Comparison of ENCODE assay signal across 15 cellular contexts in the genomic region with DNA sequence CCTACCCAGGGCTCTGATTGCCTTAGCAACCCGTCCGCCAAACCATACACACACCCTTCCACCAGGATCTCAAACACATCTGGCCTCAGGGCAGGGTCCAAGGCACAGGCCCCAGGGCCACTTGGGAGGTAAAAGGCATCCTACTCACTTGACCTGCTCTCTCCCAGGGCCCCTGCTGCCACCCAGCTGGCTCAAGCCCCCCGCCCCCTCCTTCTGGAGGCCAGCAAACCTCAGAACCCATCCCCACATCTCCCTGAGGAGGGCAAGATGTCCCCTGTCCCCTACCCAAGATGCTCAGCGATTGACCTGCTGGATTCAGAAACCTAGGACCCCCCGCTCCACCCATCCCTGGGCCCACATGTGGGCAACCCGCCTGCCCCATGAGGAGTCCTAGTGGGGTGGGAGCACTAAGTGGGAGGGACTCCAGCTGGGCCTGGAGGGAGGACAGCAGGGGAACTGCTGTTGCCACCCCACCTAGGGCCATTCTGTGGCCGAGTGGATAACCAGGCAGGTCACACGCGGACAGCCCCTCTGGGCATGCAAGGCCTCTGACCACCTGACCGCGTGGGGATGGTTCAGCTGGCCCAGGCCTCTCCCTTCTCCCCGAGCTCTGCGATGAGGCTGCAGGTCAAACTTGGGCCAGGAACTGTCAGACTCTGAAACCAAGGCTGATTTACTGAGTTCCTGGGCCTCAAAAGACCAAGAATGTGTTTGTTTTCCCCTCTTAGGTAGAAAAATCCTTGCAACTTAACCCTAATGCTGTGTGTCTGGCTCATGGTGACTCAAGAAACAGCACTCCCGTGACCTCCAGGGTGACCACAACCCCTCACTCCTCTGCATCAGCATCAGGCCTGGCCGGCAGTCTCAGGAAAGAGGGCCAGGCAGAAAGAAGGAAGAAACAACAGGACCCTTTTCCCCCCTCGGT. TPM values are rescaled to one million over a fixed set of nuclear protein-coding genes. Genes with fewer than 3 reads are reported as not detected.
DNase-seq lines count a peak whose midpoint lies in the region; ATAC-seq and TF ChIP-seq lines count a peak whose summit lies in the region.
"Had no signal": no experiment of that assay in that cellular context is flagged by ENCODE, and none has a peak within 500 bp of the region (broad histone marks: within the 10 kb centered on the region; RNA-seq: fewer than 3 reads in every experiment).

No MANE protein-coding gene starts in this region.

- no peaks in the 10 kb centered on the region for H3K79me2 ChIP-seq in OCI-LY7 (ENCODE audit: insufficient read depth, low read depth, low read length)

- H3K4me1 Mint-ChIP-seq in activated CD8-positive, alpha-beta T cell treated with anti-CD3 and anti-CD28 coated beads for 36 hours (ENCODE audit: low read depth), result peaks cover 29% of the 10 kb centered on the region
- peaks cover 38% of the 10 kb centered on the region for H3K4me1 Mint-ChIP-seq in activated CD8-positive, alpha-beta T cell treated with anti-CD3 and anti-CD28 coated beads, Interleukin-2, amount 10 ng/mL, durations not matched to agents 7 days and 5 days (ENCODE audit: low read depth)
- peaks cover 44 to 61% (median 51%) of the 10 kb centered on the region in 3 donors for H3K4me1 Mint-ChIP-seq in T-cell

- BruUV-seq in OCI-LY7 (replicated peaks; lab: Mats Ljungman, UMichigan), result no TSS peak

- H3K4me1 ChIP-seq in thoracic aorta (ENCODE audit: control insufficient read depth in 1 of 2, low read depth in 2 of 2) (peaks cover 33 to 79% of the 10 kb centered on the region in 2 donors), OCI-LY7 (ENCODE audit: insufficient read depth, low read length, poor library complexity, severe bottlenecking) (peaks cover 13% of the 10 kb centered on the region)

- no peaks in the 10 kb centered on the region for H3K36me3 Mint-ChIP-seq in activated CD8-positive, alpha-beta T cell treated with anti-CD3 and anti-CD28 coated beads for 36 hours (ENCODE audit: low read depth)
- H3K36me3 Mint-ChIP-seq in activated CD8-positive, alpha-beta T cell treated with anti-CD3 and anti-CD28 coated beads, Interleukin-2, amount 10 ng/mL, durations not matched to agents 7 days and 5 days (ENCODE audit: low read depth), result peaks cover 10% of the 10 kb centered on the region
- peaks cover 6% of the 10 kb centered on the region for H3K36me3 Mint-ChIP-seq in T-cell

- H3K27ac ChIP-seq in thoracic aorta (peak overlapping the region; percentile 88 to 98), OCI-LY7 (ENCODE audit: low read depth, low read length, poor library complexity, severe bottlenecking) (no peak overlapping the region)
- H3K27ac ChIP-seq: SJSA1 had no signal

- no peak overlapping the region for H2AFZ ChIP-seq in OCI-LY7 (ENCODE audit: low read length)

- H3K27ac Mint-ChIP-seq in activated CD8-positive, alpha-beta T cell treated with anti-CD3 and anti-CD28 coated beads for 36 hours, result peak overlapping the region; percentile 49
- H3K27ac Mint-ChIP-seq in activated CD8-positive, alpha-beta T cell treated with anti-CD3 and anti-CD28 coated beads, Interleukin-2, amount 10 ng/mL, durations not matched to agents 7 days and 5 days, result no peak overlapping the region
- peak overlapping the region; percentile 60 to 84 for H3K27ac Mint-ChIP-seq in T-cell
- H3K27ac Mint-ChIP-seq: activated T-cell treated with anti-CD3 and anti-CD28 coated beads, Interleukin-2, amount 50 U/mL, for 72 hours had no signal

- CTCF ChIA-PET in activated CD8-positive, alpha-beta T cell treated with anti-CD3 and anti-CD28 coated beads for 36 hours (lab: Charles Lee), result no interaction called here
- CTCF ChIA-PET in activated CD8-positive, alpha-beta T cell treated with anti-CD3 and anti-CD28 coated beads, Interleukin-2, amount 10 ng/mL, durations not matched to agents 7 days and 5 days (lab: Charles Lee), result interaction anchor here (1.4 kb wide), 1 partner anchor 109 kb away, joined by 3 read pairs; no protein-coding TSS in a partner anchor
- CTCF ChIA-PET in T-cell (lab: Charles Lee), result interaction anchor here in 1 of 2 donors (0.6 kb wide), 1 partner anchor 15 kb away, joined by 3 read pairs; no protein-coding TSS in a partner anchor
- CTCF ChIA-PET in OCI-LY7 (lab: Charles Lee; ENCODE audit: unreplicated experiment), result no interaction called here

- no peaks in the 10 kb centered on the region for H3K27me3 Mint-ChIP-seq in activated CD8-positive, alpha-beta T cell treated with anti-CD3 and anti-CD28 coated beads for 36 hours
- H3K27me3 Mint-ChIP-seq in activated CD8-positive, alpha-beta T cell treated with anti-CD3 and anti-CD28 coated beads, Interleukin-2, amount 10 ng/mL, durations not matched to agents 7 days and 5 days (ENCODE audit: low read depth), result no peaks in the 10 kb centered on the region
- H3K27me3 Mint-ChIP-seq in T-cell, result no peaks in the 10 kb centered on the region

- DNase-seq in activated CD8-positive, alpha-beta T cell treated with anti-CD3 and anti-CD28 coated beads for 36 hours, result no peak
- DNase-seq in activated CD8-positive, alpha-beta T cell treated with anti-CD3 and anti-CD28 coated beads, Interleukin-2, amount 10 ng/mL, durations not matched to agents 7 days and 5 days, result no peak
- no peak for DNase-seq in T-cell
- DNase-seq in iPS-NIHi11 (ENCODE audit: low spot score), result peak; percentile 0
- no peak for DNase-seq in thoracic aorta (ENCODE audit: low spot score)
- no peak for DNase-seq in OCI-LY7 (ENCODE audit: low spot score)
- DNase-seq in NCI-H2196 treated with DMSO at 0.1 percent for 48 hours (lab: John Stamatoyannopoulos, UW; ENCODE audit: unreplicated experiment), result no peak
- DNase-seq: activated T-cell treated with anti-CD3 and anti-CD28 coated beads, Interleukin-2, amount 50 U/mL, for 72 hours; kidney; NCI-H1105 treated with DMSO at 0.1 percent for 48 hours; NCI-H526 treated with DMSO at 0.1 percent for 48 hours; stimulated activated CD4-positive, alpha-beta T cell treated with anti-CD3 and anti-CD28 coated beads, Interleukin-1b, Interleukin-23, amount 100 ng/mL, for 48 hours; stimulated activated naive CD8-positive, alpha-beta T cell treated with anti-CD3 and anti-CD28 coated beads, Interleukin-15, Interleukin-2, amounts not matched to agents 100 U/mL and 50 U/mL, for 24 hours had no signal

- POLR2A ChIA-PET in activated CD8-positive, alpha-beta T cell treated with anti-CD3 and anti-CD28 coated beads for 36 hours (lab: Charles Lee), result interaction anchor here (0.7 to 1.1 kb wide), 2 partner anchors 12 to 38 kb away, joined by 3 read pairs; no protein-coding TSS in a partner anchor
- POLR2A ChIA-PET in activated CD8-positive, alpha-beta T cell treated with anti-CD3 and anti-CD28 coated beads, Interleukin-2, amount 10 ng/mL, durations not matched to agents 7 days and 5 days (lab: Charles Lee), result interaction anchor here (1.0 kb wide), 1 partner anchor 13 kb away, joined by 3 read pairs; a partner anchor contains a TSS
- POLR2A ChIA-PET in T-cell (lab: Charles Lee), result no interaction called here
- POLR2A ChIA-PET in OCI-LY7 (lab: Charles Lee), result interaction anchor here (0.6 to 0.8 kb wide), 2 partner anchors 92 to 128 kb away, joined by 3 read pairs; no protein-coding TSS in a partner anchor

- no peak for ATAC-seq in activated CD8-positive, alpha-beta T cell treated with anti-CD3 and anti-CD28 coated beads for 36 hours
- ATAC-seq in activated CD8-positive, alpha-beta T cell treated with anti-CD3 and anti-CD28 coated beads, Interleukin-2, amount 10 ng/mL, durations not matched to agents 7 days and 5 days, result no peak
- ATAC-seq in T-cell (replicated peaks in 1 of 4) (no peak), thoracic aorta (ENCODE audit: insufficient number of reproducible peaks, low FRiP score, low read depth) (no peak), HG02981 (IDR thresholded peaks at IDR 0.05; ENCODE audit: unreplicated experiment) (no peak)
- ATAC-seq: activated T-cell treated with anti-CD3 and anti-CD28 coated beads, Interleukin-2, amount 50 U/mL, for 72 hours; stimulated activated naive CD8-positive, alpha-beta T cell treated with anti-CD3 and anti-CD28 coated beads, Interleukin-15, Interleukin-2, amounts not matched to agents 100 U/mL and 50 U/mL, for 24 hours had no signal

- H3K4me3 Mint-ChIP-seq in activated CD8-positive, alpha-beta T cell treated with anti-CD3 and anti-CD28 coated beads for 36 hours, result no peak overlapping the region
- H3K4me3 Mint-ChIP-seq in activated CD8-positive, alpha-beta T cell treated with anti-CD3 and anti-CD28 coated beads, Interleukin-2, amount 10 ng/mL, durations not matched to agents 7 days and 5 days, result no peak overlapping the region
- no peak overlapping the region for H3K4me3 Mint-ChIP-seq in T-cell
- H3K4me3 Mint-ChIP-seq: activated T-cell treated with anti-CD3 and anti-CD28 coated beads, Interleukin-2, amount 50 U/mL, for 72 hours had no signal

- TF ChIP-seq CTCF in activated CD8-positive, alpha-beta T cell treated with anti-CD3 and anti-CD28 coated beads for 36 hours (IDR thresholded peaks at IDR 0.05), result no peak
- TF ChIP-seq CTCF in thoracic aorta (IDR thresholded peaks at IDR 0.05) (no peak), OCI-LY7 (conservative IDR thresholded peaks at IDR 0.05; ENCODE audit: low read length) (no peak)

- intact Hi-C loops in activated CD8-positive, alpha-beta T cell treated with anti-CD3 and anti-CD28 coated beads for 36 hours (cut with micrococcal nuclease), result loop anchor here (10.0 kb wide), 1 partner anchor 266 kb away; no protein-coding TSS in a partner anchor
- intact Hi-C loops in OCI-LY7 (cut with micrococcal nuclease; ENCODE audit: unreplicated experiment), result loop anchor here (10.0 kb wide), 1 partner anchor 284 kb away; a partner anchor contains a TSS

- H3K9me3 Mint-ChIP-seq in activated CD8-positive, alpha-beta T cell treated with anti-CD3 and anti-CD28 coated beads for 36 hours, result no peaks in the 10 kb centered on the region
- H3K9me3 Mint-ChIP-seq in activated CD8-positive, alpha-beta T cell treated with anti-CD3 and anti-CD28 coated beads, Interleukin-2, amount 10 ng/mL, durations not matched to agents 7 days and 5 days (ENCODE audit: insufficient read depth), result no peaks in the 10 kb centered on the region
- no peaks in the 10 kb centered on the region for H3K9me3 Mint-ChIP-seq in T-cell
- H3K9me3 Mint-ChIP-seq: activated T-cell treated with anti-CD3 and anti-CD28 coated beads, Interleukin-2, amount 50 U/mL, for 72 hours had no signal

- H3K4me2 ChIP-seq in OCI-LY7 (ENCODE audit: low read length), result no peak overlapping the region

- H3K36me3 ChIP-seq in thoracic aorta (peaks cover 47% of the 10 kb centered on the region), OCI-LY7 (ENCODE audit: insufficient read depth, low read length) (no peaks in the 10 kb centered on the region)

- H3K9me3 ChIP-seq in thoracic aorta (no peaks in the 10 kb centered on the region), OCI-LY7 (ENCODE audit: low read length) (no peaks in the 10 kb centered on the region)
- H3K9me3 ChIP-seq: SJSA1 had no signal

- H4K20me1 ChIP-seq in OCI-LY7 (ENCODE audit: insufficient read depth, low read length), result no peaks in the 10 kb centered on the region

- no peaks in the 10 kb centered on the region for H3K9me2 ChIP-seq in OCI-LY7 (ENCODE audit: insufficient read depth, low read length)

- no peaks in the 10 kb centered on the region for H3K27me3 ChIP-seq in thoracic aorta (replicated peaks; ENCODE audit: insufficient read depth)
- H3K27me3 ChIP-seq: SJSA1 had no signal

- H3K4me3 ChIP-seq in thoracic aorta (peak overlapping the region; percentile 99), OCI-LY7 (ENCODE audit: low read depth, low read length, poor library complexity, severe bottlenecking) (no peak overlapping the region)
- H3K4me3 ChIP-seq: SJSA1 had no signal

RNA-seq across cellular contexts. Expression of a gene that starts 4.2 kb away (rescaled TPM):
- 10 to 100 TPM; 29.0 to 34.0 TPM for total RNA-seq in activated CD8-positive, alpha-beta T cell treated with anti-CD3 and anti-CD28 coated beads for 36 hours
- 10 to 100 TPM; 34.7 to 44.8 TPM for total RNA-seq in activated CD8-positive, alpha-beta T cell treated with anti-CD3 and anti-CD28 coated beads, Interleukin-2, amount 10 ng/mL, durations not matched to agents 7 days and 5 days
- total RNA-seq in T-cell, result 100 to 1,000 TPM in 2 of 5 donors, 10 to 100 TPM in 3; 75.4 to 132 (median 99.5) TPM
- 1,000 to 10,000 TPM; 1,687 to 3,053 TPM for total RNA-seq in thoracic aorta
- total RNA-seq in OCI-LY7 (2014; rRNA removed; shearing (Covaris generic)), result 9.8 and 11.8 TPM in 2 replicates
- total RNA-seq in OCI-LY7 (2022), result 70.4 and 78.7 TPM in 2 replicates

RNA-seq across cellular contexts. Expression of a gene that starts 13.6 kb away (rescaled TPM):
- 10 to 100 TPM; 63.2 to 69.5 TPM for total RNA-seq in activated CD8-positive, alpha-beta T cell treated with anti-CD3 and anti-CD28 coated beads for 36 hours
- 10 to 100 TPM; 75.7 to 79.0 TPM for total RNA-seq in activated CD8-positive, alpha-beta T cell treated with anti-CD3 and anti-CD28 coated beads, Interleukin-2, amount 10 ng/mL, durations not matched to agents 7 days and 5 days
- total RNA-seq in T-cell (100 to 1,000 TPM in 4 of 5 donors, 10 to 100 TPM in 1; 86.2 to 187 (median 156) TPM), thoracic aorta (100 to 1,000 TPM; 111 to 173 TPM), OCI-LY7 (2022) (0.93 and 2.0 TPM in 2 replicates)
- total RNA-seq in OCI-LY7 (2014; rRNA removed; shearing (Covaris generic)), result 0.26 and 0.98 TPM in 2 replicates

Comparison
In these comparisons a context has a peak if more than half of its experiments do, and no peak if none do; other contexts are left out.
1. RNA of a gene that starts 4.2 kb away (total RNA-seq): 1,687 to 3,053 TPM in thoracic aorta; 75.4 to 132 TPM in T-cell, 9.8 to 78.7 TPM in OCI-LY7, 34.7 to 44.8 TPM in activated CD8-positive, alpha-beta T cell treated with anti-CD3 and anti-CD28 coated beads, Interleukin-2, amount 10 ng/mL, durations not matched to agents 7 days and 5 days and 29.0 to 34.0 TPM in activated CD8-positive, alpha-beta T cell treated with anti-CD3 and anti-CD28 coated beads for 36 hours; every median in the first group is over 10 times any median in the second.
2. RNA of a gene that starts 13.6 kb away (total RNA-seq): 111 to 173 TPM in thoracic aorta, 86.2 to 187 TPM in T-cell, 75.7 to 79.0 TPM in activated CD8-positive, alpha-beta T cell treated with anti-CD3 and anti-CD28 coated beads, Interleukin-2, amount 10 ng/mL, durations not matched to agents 7 days and 5 days and 63.2 to 69.5 TPM in activated CD8-positive, alpha-beta T cell treated with anti-CD3 and anti-CD28 coated beads for 36 hours; 0.26 to 2.0 TPM in OCI-LY7; every median in the first group is over 10 times any median in the second.
3. POLR2A ChIA-PET loops: an anchor here in activated CD8-positive, alpha-beta T cell treated with anti-CD3 and anti-CD28 coated beads for 36 hours (0.7 to 1.1 kb wide), activated CD8-positive, alpha-beta T cell treated with anti-CD3 and anti-CD28 coated beads, Interleukin-2, amount 10 ng/mL, durations not matched to agents 7 days and 5 days (1.0 kb wide) and OCI-LY7 (0.6 to 0.8 kb wide); none called in T-cell.